In genomic region chr9:113578279-113578865, GRCh38 we compare ENCODE assay signal across 8 cellular contexts.
A peak's percentile ranks its signal among the peaks of the same experiment; 100 is the strongest.
DNase-seq lines count a peak whose midpoint lies in the region; ATAC-seq and TF ChIP-seq lines count a peak whose summit lies in the region.

No MANE protein-coding gene starts in this region.

- H3K4me1 Mint-ChIP-seq in effector memory CD8-positive, alpha-beta T cell (ENCODE audit: low read depth in 2 of 2), result peaks cover 83 to 92% of the 10 kb centered on the region in 2 donors

- no peaks in the 10 kb centered on the region for H3K9me3 Mint-ChIP-seq in effector memory CD8-positive, alpha-beta T cell

- H3K4me2 ChIP-seq in PC-9, result peak overlapping the region; percentile 63

- peaks cover 42% of the 10 kb centered on the region for H3F3A ChIP-seq in PC-9 (ENCODE audit: insufficient read depth, low read depth)

- peak overlapping the region; percentile 79 for H3K4me3 Mint-ChIP-seq in effector memory CD8-positive, alpha-beta T cell

- H3K36me3 ChIP-seq in PC-9 (ENCODE audit: low read depth), result no peaks in the 10 kb centered on the region
- H3K36me3 ChIP-seq in psoas muscle (ENCODE audit: insufficient read depth in 1 of 2, low read depth in 1 of 2), result no peaks in the 10 kb centered on the region

- H3K27ac Mint-ChIP-seq in effector memory CD8-positive, alpha-beta T cell, result peak overlapping the region; percentile 94 to 95

- H3K36me3 Mint-ChIP-seq in effector memory CD8-positive, alpha-beta T cell (ENCODE audit: insufficient read depth), result peaks cover 24% of the 10 kb centered on the region

- CTCF ChIA-PET in GM10248 (lab: Yijun Ruan, JAX), result interaction anchor here (0.8 to 3.4 kb wide), 17 partner anchors 8 to 304 kb away, joined by 3 to 41 read pairs (median 5); partner anchors contain the start of genes ALAD, CDC26 and PRPF4
- CTCF ChIA-PET in PC-9 (lab: Charles Lee), result interaction anchor here (0.6 to 1.6 kb wide), 2 partner anchors 13 to 1404 kb away, joined by 7 to 12 read pairs; no protein-coding TSS in a partner anchor

- no TSS peak for BruUV-seq in PC-9 (replicated peaks; lab: Mats Ljungman, UMichigan)

- no peaks in the 10 kb centered on the region for H3K9me3 ChIP-seq in PC-9 (ENCODE audit: insufficient read depth, low read depth)
- no peaks in the 10 kb centered on the region for H3K9me3 ChIP-seq in psoas muscle

- intact Hi-C loops in PC-9 (cut with micrococcal nuclease; ENCODE audit: unreplicated experiment), result loop anchor here (1.0 kb wide), 1 partner anchor 13 kb away; no protein-coding TSS in a partner anchor
- intact Hi-C loops in psoas muscle (cut with DNase I), result no loop called here

- H3K27me3 Mint-ChIP-seq in effector memory CD8-positive, alpha-beta T cell, result no peaks in the 10 kb centered on the region

- POLR2A ChIA-PET in GM10248 (lab: Yijun Ruan, JAX), result no interaction called here
- POLR2A ChIA-PET in PC-9 (lab: Charles Lee; ENCODE audit: unreplicated experiment), result interaction anchor here (0.6 to 0.7 kb wide), 7 partner anchors 13 to 547 kb away, joined by 3 to 6 read pairs (median 3); partner anchors contain the start of genes CDC26 and PRPF4

- DNase-seq in GM10248 (ENCODE audit: extremely low spot score) (no peak), PC-9 (no peak), psoas muscle (peak in 1 of 2 donors; percentile 28), NAMALWA (ENCODE audit: low spot score) (no peak), UCSD-AML1 (lab: John Stamatoyannopoulos, UW; ENCODE audit: unreplicated experiment) (no peak), NCI-H1048 (lab: John Stamatoyannopoulos, UW) (no peak)
- DNase-seq in effector memory CD8-positive, alpha-beta T cell, result no peak

- H3K79me2 ChIP-seq in PC-9 (ENCODE audit: low read depth), result peaks cover 19% of the 10 kb centered on the region

- H3K9me2 ChIP-seq in PC-9 (ENCODE audit: insufficient read depth), result no peaks in the 10 kb centered on the region

- peak; percentile 1 for ATAC-seq in effector memory CD8-positive, alpha-beta T cell (replicated peaks)
- no peak for ATAC-seq in psoas muscle
- no peak for ATAC-seq in GM21786 (IDR thresholded peaks at IDR 0.05; ENCODE audit: unreplicated experiment)

- H2AFZ ChIP-seq in PC-9, result no peak overlapping the region

- peak; percentile 18 for TF ChIP-seq CTCF in GM10248 (IDR thresholded peaks at IDR 0.05; ENCODE audit: control extremely low read depth, extremely low read depth, low read depth, missing control alignments)
- no peak for TF ChIP-seq CTCF in PC-9 (conservative IDR thresholded peaks at IDR 0.05)
- no peak for TF ChIP-seq CTCF in psoas muscle (IDR thresholded peaks at IDR 0.05)

- H3K27ac ChIP-seq in PC-9 (peak overlapping the region; percentile 93), psoas muscle (peak overlapping the region; percentile 8)

- H4K20me1 ChIP-seq in PC-9 (ENCODE audit: insufficient read depth), result no peaks in the 10 kb centered on the region

- 96 to 99% (median 98%) methylated on average over 3 of the region's 3 CpGs for WGBS in psoas muscle, 3 donors

- H3K27me3 ChIP-seq in PC-9 (ENCODE audit: insufficient read depth, low read depth), result no peaks in the 10 kb centered on the region
- no peaks in the 10 kb centered on the region for H3K27me3 ChIP-seq in psoas muscle (ENCODE audit: insufficient read depth in 3 of 3, low read length in 2 of 3)

- H3K4me3 ChIP-seq in PC-9, result no peak overlapping the region
- H3K4me3 ChIP-seq in psoas muscle, result no peak overlapping the region

- H3K4me1 ChIP-seq in PC-9 (replicated peaks; ENCODE audit: insufficient read depth) (peaks cover 78% of the 10 kb centered on the region), psoas muscle (peaks cover 66% of the 10 kb centered on the region)
